Comparison of ENCODE assay signal across 8 cellular contexts in the genomic region with DNA sequence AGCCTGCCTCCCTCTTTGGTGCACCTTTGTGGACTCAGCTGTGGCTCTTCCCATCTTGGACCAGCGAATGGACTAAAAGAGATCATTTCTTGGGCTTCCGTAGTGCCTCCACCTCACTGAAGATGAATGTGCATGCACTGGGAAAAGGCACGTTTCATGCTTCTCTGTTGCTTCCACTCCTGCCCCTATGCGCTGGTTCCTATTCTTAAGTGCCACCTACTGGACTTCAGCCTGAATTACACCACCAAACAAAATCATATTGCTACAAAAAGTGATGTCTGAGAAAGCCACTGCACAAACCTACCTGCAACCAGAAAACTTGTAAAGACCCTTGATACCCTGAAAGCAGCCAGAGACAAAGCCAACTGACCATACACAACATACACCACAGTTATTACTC.
DNase-seq lines count a peak whose midpoint lies in the region; ATAC-seq and TF ChIP-seq lines count a peak whose summit lies in the region.

No MANE protein-coding gene starts in this region.

- no peaks in the 10 kb centered on the region for H3K36me3 Mint-ChIP-seq in endodermal cell (ENCODE audit: low read depth)

- H3K9me3 ChIP-seq in HCT116 (ENCODE audit: control insufficient read depth in 1 of 2, insufficient read depth in 1 of 2, low read depth in 1 of 2, low read length in 2 of 2): peaks cover 0 to 14% of the 10 kb centered on the region in 2 experiments; a peak in 1 of 4 replicates
- peaks cover 22% of the 10 kb centered on the region for H3K9me3 ChIP-seq in endodermal cell (ENCODE audit: control insufficient read depth, low read length)
- H3K9me3 ChIP-seq in stomach: peaks cover 0 to 30% (median 18%) of the 10 kb centered on the region in 4 donors

- TF ChIP-seq POLR2A in HCT116 (IDR thresholded peaks at IDR 0.05; ENCODE audit: borderline replicate concordance, extremely low read depth, insufficient read depth, insufficient read length): no peak
- TF ChIP-seq POLR2A in stomach (IDR thresholded peaks at IDR 0.05): no peak

- H4K20me1 ChIP-seq in HCT116 (ENCODE audit: insufficient read depth): no peaks in the 10 kb centered on the region

- no peaks in the 10 kb centered on the region for H3K4me1 ChIP-seq in HCT116 (ENCODE audit: control insufficient read depth in 1 of 2, insufficient read depth in 2 of 2, low read length in 2 of 2)
- H3K4me1 ChIP-seq in endodermal cell (ENCODE audit: control insufficient read depth, insufficient read depth, low read length): no peaks in the 10 kb centered on the region
- H3K4me1 ChIP-seq in stomach: no peaks in the 10 kb centered on the region

- POLR2A ChIA-PET in HCT116 (lab: Charles Lee): no interaction called here

- peak; percentile 37 for TF ChIP-seq RAD21 in HCT116 (IDR thresholded peaks at IDR 0.05; ENCODE audit: low read depth)

- RAD21 ChIA-PET in HCT116 (lab: Charles Lee; ENCODE audit: low non-redundant PET in 1 of 2, low total read pairs in 2 of 2, uncharacterized antibody in 2 of 2, unreplicated experiment in 2 of 2): no interaction called here

- no TSS peak for BruUV-seq in HCT116 (replicated peaks; lab: Mats Ljungman, UMichigan)

- H3K4me2 ChIP-seq in HCT116 (ENCODE audit: low read length): no peak overlapping the region

- H3K4me3 Mint-ChIP-seq in endodermal cell: no peak overlapping the region

- no peak overlapping the region for H3K27ac Mint-ChIP-seq in endodermal cell

- 67 to 74% methylated on average over 4 of the region's 4 CpGs for WGBS in endodermal cell (ENCODE audit: insufficient coverage in 1 of 2, insufficient read length in 1 of 2), 2 experiments
- WGBS in stomach, 5 donors: 50 to 71% (median 64%) methylated on average over 4 of the region's 4 CpGs

- peak; percentile 8 for DNase-seq in DMS53 treated with DMSO at 0.1 percent for 48 hours (lab: John Stamatoyannopoulos, UW; ENCODE audit: unreplicated experiment)
- DNase-seq in HCT116 (ENCODE audit: low read depth, low spot score): no peak
- DNase-seq in NCI-H345 treated with DMSO at 0.1 percent for 48 hours (lab: John Stamatoyannopoulos, UW; ENCODE audit: unreplicated experiment): peak; percentile 5
- peak; percentile 57 for DNase-seq in endodermal cell
- DNase-seq in stomach: no peak
- DNase-seq in NCI-H128 (lab: John Stamatoyannopoulos, UW; ENCODE audit: unreplicated experiment): no peak
- no peak for DNase-seq in mucosa of gallbladder (ENCODE audit: low spot score)

- no peaks in the 10 kb centered on the region for H3K79me2 ChIP-seq in HCT116 (ENCODE audit: insufficient read depth, low read length)

- H2AFZ ChIP-seq in HCT116 (ENCODE audit: low read depth, low read length, poor library complexity, severe bottlenecking): no peak overlapping the region

- TF ChIP-seq CTCF in HCT116 (IDR thresholded peaks at IDR 0.05 in 2 of 3, conservative IDR thresholded peaks at IDR 0.05 in 1 of 3; ENCODE audit: borderline replicate concordance in 1 of 3, insufficient read depth in 1 of 3, low read depth in 2 of 3, low read length in 2 of 3) (peak; percentile 12 to 54 (median 38); a peak in 4 of 6 replicates), endodermal cell (conservative IDR thresholded peaks at IDR 0.05) (peak; percentile 75), stomach (IDR thresholded peaks at IDR 0.05) (peak in 4 of 7 experiments; percentile 21 to 42 (median 36))

- intact Hi-C loops in HCT116 (cut with micrococcal nuclease): loop anchor here (2.0 kb wide), 1 partner anchor 476 kb away; no protein-coding TSS in a partner anchor
- intact Hi-C loops in stomach (cut with DNase I; ENCODE audit: low total_unique reads): no loop called here

- H3K4me1 Mint-ChIP-seq in endodermal cell: no peaks in the 10 kb centered on the region

- ATAC-seq in HCT116 (no peak), HG02840 (IDR thresholded peaks at IDR 0.05; ENCODE audit: low FRiP score, unreplicated experiment) (no peak)

- H3K9me3 Mint-ChIP-seq in endodermal cell: peaks cover 23% of the 10 kb centered on the region

- H3K4me3 ChIP-seq in HCT116 (replicated peaks in 1 of 2; ENCODE audit: low read depth in 1 of 2, low read length in 2 of 2) (no peak overlapping the region), endodermal cell (ENCODE audit: low read length) (no peak overlapping the region), stomach (no peak overlapping the region)

- TF ChIP-seq EP300 in stomach (IDR thresholded peaks at IDR 0.05): no peak

- H3K27me3 Mint-ChIP-seq in endodermal cell (ENCODE audit: insufficient read depth): no peaks in the 10 kb centered on the region

- H3K27me3 ChIP-seq in HCT116 (ENCODE audit: insufficient read depth, low read length): no peaks in the 10 kb centered on the region
- no peaks in the 10 kb centered on the region for H3K27me3 ChIP-seq in endodermal cell (ENCODE audit: control insufficient read depth, insufficient read depth, low read length, poor library complexity, severe bottlenecking)
- H3K27me3 ChIP-seq in stomach: no peaks in the 10 kb centered on the region

- CTCF ChIA-PET in HCT116 (lab: Charles Lee): no interaction called here

- H3K36me3 ChIP-seq in HCT116 (ENCODE audit: control insufficient read depth in 1 of 2, insufficient read depth in 2 of 2, low read length in 2 of 2) (no peaks in the 10 kb centered on the region), endodermal cell (ENCODE audit: control insufficient read depth, insufficient read depth, low read length) (no peaks in the 10 kb centered on the region), stomach (no peaks in the 10 kb centered on the region)

- H3K9me2 ChIP-seq in HCT116 (ENCODE audit: insufficient read depth): no peaks in the 10 kb centered on the region

- H3K9ac ChIP-seq in HCT116 (ENCODE audit: low read length) (no peak overlapping the region), endodermal cell (ENCODE audit: extremely low read depth, low read length, poor library complexity, severe bottlenecking) (no peak overlapping the region)

- H3K27ac ChIP-seq in HCT116 (ENCODE audit: low read depth, low read length): no peak overlapping the region
- no peak overlapping the region for H3K27ac ChIP-seq in endodermal cell (ENCODE audit: low read depth, low read length)
- no peak overlapping the region for H3K27ac ChIP-seq in stomach

TF ChIP-seq in HCT116, 20 proteins besides CTCF, POLR2A, EP300 and RAD21 (continues in another document):
- TF ChIP-seq, protein P1, sequence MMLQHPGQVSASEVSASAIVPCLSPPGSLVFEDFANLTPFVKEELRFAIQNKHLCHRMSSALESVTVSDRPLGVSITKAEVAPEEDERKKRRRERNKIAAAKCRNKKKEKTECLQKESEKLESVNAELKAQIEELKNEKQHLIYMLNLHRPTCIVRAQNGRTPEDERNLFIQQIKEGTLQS (IDR thresholded peaks at IDR 0.05): no peak
- no peak for TF ChIP-seq SRF (IDR thresholded peaks at IDR 0.05; ENCODE audit: low read depth)
- no peak for TF ChIP-seq YY1 (IDR thresholded peaks at IDR 0.05; ENCODE audit: extremely low read depth, insufficient replicate concordance, low read depth, low read length)
- no peak for TF ChIP-seq JUND (IDR thresholded peaks at IDR 0.05)
- TF ChIP-seq FOSL1 (IDR thresholded peaks at IDR 0.05; ENCODE audit: low read depth): no peak
- TF ChIP-seq POLR2AphosphoS5 (IDR thresholded peaks at IDR 0.05; ENCODE audit: low read depth, low read length): no peak
- no peak for TF ChIP-seq EGR1 (IDR thresholded peaks at IDR 0.05; ENCODE audit: low read depth)
- no peak for TF ChIP-seq ZNF274 (IDR thresholded peaks at IDR 0.05; ENCODE audit: low read depth, low read length)
- TF ChIP-seq ELF1 (IDR thresholded peaks at IDR 0.05; ENCODE audit: borderline replicate concordance, low read depth): no peak
- TF ChIP-seq, protein P2, sequence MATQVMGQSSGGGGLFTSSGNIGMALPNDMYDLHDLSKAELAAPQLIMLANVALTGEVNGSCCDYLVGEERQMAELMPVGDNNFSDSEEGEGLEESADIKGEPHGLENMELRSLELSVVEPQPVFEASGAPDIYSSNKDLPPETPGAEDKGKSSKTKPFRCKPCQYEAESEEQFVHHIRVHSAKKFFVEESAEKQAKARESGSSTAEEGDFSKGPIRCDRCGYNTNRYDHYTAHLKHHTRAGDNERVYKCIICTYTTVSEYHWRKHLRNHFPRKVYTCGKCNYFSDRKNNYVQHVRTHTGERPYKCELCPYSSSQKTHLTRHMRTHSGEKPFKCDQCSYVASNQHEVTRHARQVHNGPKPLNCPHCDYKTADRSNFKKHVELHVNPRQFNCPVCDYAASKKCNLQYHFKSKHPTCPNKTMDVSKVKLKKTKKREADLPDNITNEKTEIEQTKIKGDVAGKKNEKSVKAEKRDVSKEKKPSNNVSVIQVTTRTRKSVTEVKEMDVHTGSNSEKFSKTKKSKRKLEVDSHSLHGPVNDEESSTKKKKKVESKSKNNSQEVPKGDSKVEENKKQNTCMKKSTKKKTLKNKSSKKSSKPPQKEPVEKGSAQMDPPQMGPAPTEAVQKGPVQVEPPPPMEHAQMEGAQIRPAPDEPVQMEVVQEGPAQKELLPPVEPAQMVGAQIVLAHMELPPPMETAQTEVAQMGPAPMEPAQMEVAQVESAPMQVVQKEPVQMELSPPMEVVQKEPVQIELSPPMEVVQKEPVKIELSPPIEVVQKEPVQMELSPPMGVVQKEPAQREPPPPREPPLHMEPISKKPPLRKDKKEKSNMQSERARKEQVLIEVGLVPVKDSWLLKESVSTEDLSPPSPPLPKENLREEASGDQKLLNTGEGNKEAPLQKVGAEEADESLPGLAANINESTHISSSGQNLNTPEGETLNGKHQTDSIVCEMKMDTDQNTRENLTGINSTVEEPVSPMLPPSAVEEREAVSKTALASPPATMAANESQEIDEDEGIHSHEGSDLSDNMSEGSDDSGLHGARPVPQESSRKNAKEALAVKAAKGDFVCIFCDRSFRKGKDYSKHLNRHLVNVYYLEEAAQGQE (IDR thresholded peaks at IDR 0.05; ENCODE audit: low read depth): no peak
- no peak for TF ChIP-seq ZFX (IDR thresholded peaks at IDR 0.05)
- no peak for TF ChIP-seq EZH2phosphoT487 (IDR thresholded peaks at IDR 0.05; ENCODE audit: borderline replicate concordance)
- TF ChIP-seq, protein P3, sequence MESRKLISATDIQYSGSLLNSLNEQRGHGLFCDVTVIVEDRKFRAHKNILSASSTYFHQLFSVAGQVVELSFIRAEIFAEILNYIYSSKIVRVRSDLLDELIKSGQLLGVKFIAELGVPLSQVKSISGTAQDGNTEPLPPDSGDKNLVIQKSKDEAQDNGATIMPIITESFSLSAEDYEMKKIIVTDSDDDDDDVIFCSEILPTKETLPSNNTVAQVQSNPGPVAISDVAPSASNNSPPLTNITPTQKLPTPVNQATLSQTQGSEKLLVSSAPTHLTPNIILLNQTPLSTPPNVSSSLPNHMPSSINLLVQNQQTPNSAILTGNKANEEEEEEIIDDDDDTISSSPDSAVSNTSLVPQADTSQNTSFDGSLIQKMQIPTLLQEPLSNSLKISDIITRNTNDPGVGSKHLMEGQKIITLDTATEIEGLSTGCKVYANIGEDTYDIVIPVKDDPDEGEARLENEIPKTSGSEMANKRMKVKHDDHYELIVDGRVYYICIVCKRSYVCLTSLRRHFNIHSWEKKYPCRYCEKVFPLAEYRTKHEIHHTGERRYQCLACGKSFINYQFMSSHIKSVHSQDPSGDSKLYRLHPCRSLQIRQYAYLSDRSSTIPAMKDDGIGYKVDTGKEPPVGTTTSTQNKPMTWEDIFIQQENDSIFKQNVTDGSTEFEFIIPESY (IDR thresholded peaks at IDR 0.05; ENCODE audit: extremely low read depth, insufficient replicate concordance, low read length): no peak

Comparison
In these comparisons a context has a peak if more than half of its experiments do, and no peak if none do; other contexts are left out.
1. DNase-seq: peak in DMS53 treated with DMSO at 0.1 percent for 48 hours (single experiment), NCI-H345 treated with DMSO at 0.1 percent for 48 hours (single experiment) and endodermal cell (single experiment); none in HCT116 (single experiment), stomach (single experiment), NCI-H128 (single experiment) and mucosa of gallbladder (single experiment).
2. Peak in every context shown above with its lines, with median percentiles within 50 percentile points of each other: CTCF ChIP-seq.